Comparison of ENCODE assay signal across 21 cellular contexts in the genomic region with DNA sequence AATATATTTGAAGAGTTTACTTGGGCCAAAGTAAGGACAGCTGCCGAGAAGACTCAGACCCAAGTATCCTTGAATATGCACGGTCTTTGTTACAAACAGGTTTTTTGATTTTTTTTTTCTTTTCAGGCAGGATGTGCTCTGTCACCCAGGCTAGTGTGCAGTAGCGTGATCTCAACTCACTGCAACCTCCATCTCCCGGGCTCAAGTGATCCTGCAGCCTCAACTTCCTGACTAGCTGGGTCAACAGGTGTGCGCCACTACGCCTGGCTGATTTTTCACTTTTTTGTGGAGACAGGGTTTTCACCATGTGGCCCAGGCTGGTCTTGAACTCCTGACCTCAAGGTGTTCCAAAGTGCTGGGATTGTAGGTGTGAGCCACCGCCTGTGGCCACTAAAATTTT. TPM values are rescaled to one million over a fixed set of nuclear protein-coding genes. Genes with fewer than 3 reads are reported as not detected.
DNase-seq lines count a peak whose midpoint lies in the region; ATAC-seq and TF ChIP-seq lines count a peak whose summit lies in the region.
"Had no signal": no experiment of that assay in that cellular context is flagged by ENCODE, and none has a peak within 500 bp of the region (broad histone marks: within the 10 kb centered on the region; RNA-seq: fewer than 3 reads in every experiment).

No MANE protein-coding gene starts in this region.

- H3K23ac ChIP-seq in mesendoderm (ENCODE audit: low read length): no peak overlapping the region

- H3K27ac ChIP-seq in GM23338 (ENCODE audit: low read depth) (peak overlapping the region; percentile 2), mesendoderm (ENCODE audit: low read depth, low read length) (no peak overlapping the region)
- H3K27ac ChIP-seq: dorsolateral prefrontal cortex, SJCRH30, stomach, upper lobe of left lung had no signal

- no peak overlapping the region for H2AFZ ChIP-seq in GM23338

- H4K5ac ChIP-seq in mesendoderm (ENCODE audit: low read length): no peak overlapping the region

- H3K9me3 Mint-ChIP-seq in activated CD4-positive, alpha-beta T cell treated with anti-CD3 and anti-CD28 coated beads for 36 hours (ENCODE audit: low read depth): no peaks in the 10 kb centered on the region
- no peaks in the 10 kb centered on the region for H3K9me3 Mint-ChIP-seq in GM23338
- H3K9me3 Mint-ChIP-seq: activated B cell treated with CpG ODN at 0.5 μM for 24 hours had no signal

- no CpG with 5 or more reads among the region's 7 CpGs for whole genome bisulfite sequencing in mesendoderm (ENCODE audit: extremely low coverage, insufficient coverage, low lambda C conversion rate)

- H3K4me1 ChIP-seq in GM23338 (ENCODE audit: insufficient read depth) (peaks cover 28% of the 10 kb centered on the region), mesendoderm (ENCODE audit: control insufficient read depth, low read depth, low read length) (no peaks in the 10 kb centered on the region)
- H3K4me1 ChIP-seq: BE2C, SJCRH30, upper lobe of left lung had no signal

- CTCF ChIA-PET in activated CD4-positive, alpha-beta T cell treated with anti-CD3 and anti-CD28 coated beads for 36 hours (lab: Charles Lee): no interaction called here

- peak overlapping the region; percentile 56 for H3K4ac ChIP-seq in mesendoderm (ENCODE audit: low read depth, low read length)

- H4K8ac ChIP-seq in mesendoderm (ENCODE audit: low read depth, low read length): no peak overlapping the region

- H3K9ac ChIP-seq in mesendoderm (ENCODE audit: low read length): no peak overlapping the region

- no peak overlapping the region for H2BK5ac ChIP-seq in mesendoderm (ENCODE audit: low read length)

- H3K79me2 ChIP-seq in GM23338 (replicated peaks; ENCODE audit: insufficient read depth) (peaks cover 80% of the 10 kb centered on the region), mesendoderm (ENCODE audit: control insufficient read depth, insufficient read depth, low read length) (peaks cover 4% of the 10 kb centered on the region)

- ATAC-seq in activated CD4-positive, alpha-beta T cell treated with anti-CD3 and anti-CD28 coated beads for 36 hours: peak; percentile 61
- ATAC-seq in GM23338 (no peak), T-helper 17 cell (peak; percentile 13)
- ATAC-seq: Panc1 had no signal

- no peak overlapping the region for H2AK5ac ChIP-seq in mesendoderm (ENCODE audit: low read length)

- POLR2A ChIA-PET in activated CD4-positive, alpha-beta T cell treated with anti-CD3 and anti-CD28 coated beads for 36 hours (lab: Charles Lee): no interaction called here

- H3K4me1 Mint-ChIP-seq in activated CD4-positive, alpha-beta T cell treated with anti-CD3 and anti-CD28 coated beads for 36 hours: peaks cover 24% of the 10 kb centered on the region
- peaks cover 28% of the 10 kb centered on the region for H3K4me1 Mint-ChIP-seq in GM23338
- H3K4me1 Mint-ChIP-seq in T-helper 17 cell: peaks cover 32% of the 10 kb centered on the region

- no peak overlapping the region for H3K4me3 Mint-ChIP-seq in activated CD4-positive, alpha-beta T cell treated with anti-CD3 and anti-CD28 coated beads for 36 hours
- H3K4me3 Mint-ChIP-seq in GM23338 (no peak overlapping the region), T-helper 17 cell (no peak overlapping the region)
- H3K4me3 Mint-ChIP-seq: activated B cell treated with CpG ODN at 0.5 μM for 24 hours had no signal

- no peaks in the 10 kb centered on the region for H4K20me1 ChIP-seq in GM23338 (replicated peaks; ENCODE audit: insufficient read depth)

- H3K56ac ChIP-seq in mesendoderm (ENCODE audit: low read length): no peak overlapping the region

- H3K4me2 ChIP-seq in GM23338 (peak overlapping the region; percentile 12), mesendoderm (ENCODE audit: low read length) (no peak overlapping the region)

- peaks cover 3% of the 10 kb centered on the region for H3K36me3 Mint-ChIP-seq in activated CD4-positive, alpha-beta T cell treated with anti-CD3 and anti-CD28 coated beads for 36 hours (ENCODE audit: low read depth)
- H3K36me3 Mint-ChIP-seq in GM23338 (ENCODE audit: low read depth): no peaks in the 10 kb centered on the region
- no peaks in the 10 kb centered on the region for H3K36me3 Mint-ChIP-seq in T-helper 17 cell (ENCODE audit: low read depth)

- H3K27me3 ChIP-seq in GM23338 (ENCODE audit: insufficient read depth): no peaks in the 10 kb centered on the region
- no peaks in the 10 kb centered on the region for H3K27me3 ChIP-seq in mesendoderm (ENCODE audit: insufficient read depth, low read length, poor library complexity)
- H3K27me3 ChIP-seq: BE2C, dorsolateral prefrontal cortex, SJCRH30, stomach, upper lobe of left lung had no signal

- H3K79me1 ChIP-seq in mesendoderm (ENCODE audit: low read length): peaks cover 5% of the 10 kb centered on the region

- no peak overlapping the region for H3K18ac ChIP-seq in mesendoderm (ENCODE audit: low read length)

- H2BK15ac ChIP-seq in mesendoderm (replicated peaks; ENCODE audit: low read depth): no peak overlapping the region

- H3K27me3 Mint-ChIP-seq in activated CD4-positive, alpha-beta T cell treated with anti-CD3 and anti-CD28 coated beads for 36 hours: no peaks in the 10 kb centered on the region
- H3K27me3 Mint-ChIP-seq in GM23338 (ENCODE audit: insufficient read depth, low read depth, poor library complexity) (peaks cover 5% of the 10 kb centered on the region), T-helper 17 cell (no peaks in the 10 kb centered on the region)
- H3K27me3 Mint-ChIP-seq: activated B cell treated with CpG ODN at 0.5 μM for 24 hours had no signal

- H3F3A ChIP-seq in GM23338 (replicated peaks; ENCODE audit: low read depth): no peaks in the 10 kb centered on the region

- intact Hi-C loops in activated CD4-positive, alpha-beta T cell treated with anti-CD3 and anti-CD28 coated beads for 36 hours (cut with DNase I, micrococcal nuclease): no loop called here

- in situ Hi-C loops in G401 (cut with HindIII; ENCODE audit: low sequenced_read_pairs): no loop called here

- TF ChIP-seq CTCF in GM23338 (conservative IDR thresholded peaks at IDR 0.05; ENCODE audit: low read depth in 2 of 2): no peak

- H3K27ac Mint-ChIP-seq in activated CD4-positive, alpha-beta T cell treated with anti-CD3 and anti-CD28 coated beads for 36 hours: peak overlapping the region; percentile 51
- H3K27ac Mint-ChIP-seq in GM23338 (peak overlapping the region; percentile 96), T-helper 17 cell (no peak overlapping the region)
- H3K27ac Mint-ChIP-seq: activated B cell treated with CpG ODN at 0.5 μM for 24 hours had no signal

- H3K9me3 ChIP-seq in T-helper 17 cell (ENCODE audit: control insufficient read depth, low read length, poor library complexity, severe bottlenecking): no peaks in the 10 kb centered on the region
- H3K9me3 ChIP-seq: BE2C, SJCRH30, stomach, upper lobe of left lung had no signal

- DNase-seq in activated CD4-positive, alpha-beta T cell treated with anti-CD3 and anti-CD28 coated beads for 36 hours: peak; percentile 31
- no peak for DNase-seq in activated CD4-positive, alpha-beta T cell treated with anti-CD3 and anti-CD28 coated beads, Interleukin-2, amount 50 U/mL, for 1 hour
- no peak for DNase-seq in GM23338 (ENCODE audit: low spot score)
- DNase-seq in T-helper 17 cell: no peak
- DNase-seq in mesendoderm: no peak
- DNase-seq in G401 (ENCODE audit: low spot score): no peak
- DNase-seq in NCI-H526 (lab: John Stamatoyannopoulos, UW): no peak
- DNase-seq in hepatic stellate cell (ENCODE audit: low spot score): no peak
- DNase-seq: activated B cell treated with CpG ODN at 0.5 μM for 24 hours; activated effector memory CD4-positive, alpha-beta T cell treated with Interleukin-2 at 50 U/mL for 16 hours; aorta; BE2C; central memory CD4-positive, alpha-beta T cell; dorsolateral prefrontal cortex; GDM1; NCI-H1436 treated with DMSO at 0.1 percent for 48 hours; SJCRH30; stimulated activated CD4-positive, alpha-beta T cell treated with anti-CD3 and anti-CD28 coated beads, Interleukin-2, amount 100 ng/mL, for 24 hours; stomach; upper lobe of left lung had no signal

- H2BK120ac ChIP-seq in mesendoderm (ENCODE audit: low read depth, low read length): no peak overlapping the region

- H3K36me3 ChIP-seq in GM23338 (ENCODE audit: insufficient read depth): no peaks in the 10 kb centered on the region
- H3K36me3 ChIP-seq in mesendoderm (ENCODE audit: control insufficient read depth, insufficient read depth, low read length): no peaks in the 10 kb centered on the region
- H3K36me3 ChIP-seq: BE2C, SJCRH30, upper lobe of left lung had no signal

- H3K9me2 ChIP-seq in GM23338 (ENCODE audit: insufficient read depth): no peaks in the 10 kb centered on the region

- no peak overlapping the region for H3K4me3 ChIP-seq in GM23338
- H3K4me3 ChIP-seq in mesendoderm (ENCODE audit: low read length): no peak overlapping the region
- H3K4me3 ChIP-seq: dorsolateral prefrontal cortex, SJCRH30, stomach, upper lobe of left lung had no signal

TF ChIP-seq in GM23338, 12 proteins besides CTCF, POLR2A, EP300 and RAD21 (continues in another document):
- TF ChIP-seq ZNF331 (CRISPR knock-in tag; IDR thresholded peaks at IDR 0.05; ENCODE audit: low read depth): no peak
- no peak for TF ChIP-seq ZNF114 (CRISPR knock-in tag; IDR thresholded peaks at IDR 0.05)
- no peak for TF ChIP-seq STAT1 (IDR thresholded peaks at IDR 0.05; ENCODE audit: unreplicated experiment)

RNA-seq across cellular contexts. Expression of a gene that starts 27.4 kb away (rescaled TPM):
- 1 to 10 TPM; 7.3 to 7.4 TPM for total RNA-seq in activated CD4-positive, alpha-beta T cell treated with anti-CD3 and anti-CD28 coated beads for 36 hours
- 15.9 and 18.4 TPM in 2 replicates for total RNA-seq in GM23338 (2014; rRNA removed; shearing (Covaris generic))
- 6.1 and 6.2 TPM in 2 replicates for polyA plus RNA-seq in GM23338 (2016; fragmentation: Nextera tagmentation; extraction: Ambion mirVana)
- 10 to 100 TPM; 60.5 to 74.3 TPM for total RNA-seq in T-helper 17 cell
- 3.8 TPM for polyA plus RNA-seq in mesendoderm (2013, experiment 1 of 2)
- 3.7 TPM for polyA plus RNA-seq in mesendoderm (2013, experiment 2 of 2)
- 5.2 and 7.2 TPM in 2 replicates for total RNA-seq in G401 (2014; rRNA removed; shearing (Covaris generic))
